21 cellular contexts compared by ENCODE assay signal in genomic region chr22:17429516-17429915, GRCh38.
"Had no signal": no experiment of that assay in that cellular context is flagged by ENCODE, and none has a peak within 500 bp of the region (broad histone marks: within the 10 kb centered on the region; RNA-seq: fewer than 3 reads in every experiment).

No MANE protein-coding gene starts in this region.

- H3K27me3 ChIP-seq: adrenal gland, gastroesophageal sphincter, thyroid gland had no signal

- DNase-seq: activated CD4-positive, alpha-beta T cell treated with anti-CD3 and anti-CD28 coated beads for 36 hours; activated CD4-positive, alpha-beta T cell treated with anti-CD3 and anti-CD28 coated beads, Interleukin-2, amount 50 U/mL, for 48 hours; activated gamma-delta T cell treated with Interleukin-2 at 50 U/mL for 16 hours; activated T-cell treated with anti-CD3 and anti-CD28 coated beads for 4 hours; adrenal gland; effector CD8-positive, alpha-beta T cell; immature natural killer cell; kidney glomerular epithelial cell; left ventricle myocardium inferior; mammary epithelial cell; midbrain; occipital lobe; posterior cingulate gyrus; retina; stimulated activated CD4-positive, alpha-beta T cell treated with anti-CD3 and anti-CD28 coated beads, Interleukin-2, amount 100 ng/mL, for 24 hours; stimulated activated naive CD4-positive, alpha-beta T cell treated with Interleukin-2 at 50 U/mL for 16 hours; thyroid gland had no signal

- H3K9me3 Mint-ChIP-seq: activated naive CD4-positive, alpha-beta T cell treated with anti-CD3 and anti-CD28 coated beads, Interleukin-2, amount 50 U/mL, for 72 hours; activated T-helper 1 cell treated with anti-CD3 and anti-CD28 coated beads, Interleukin-12 subunit alpha, Interleukin-12 subunit beta, Interleukin-2, Interleukin-4 antibody, amounts not matched to agents 30 ng/mL and 10 ng/mL and 1 ng/mL, durations not matched to agents 14 hours and 24 hours and 36 hours; immature natural killer cell had no signal

- ATAC-seq: activated CD4-positive, alpha-beta T cell treated with anti-CD3 and anti-CD28 coated beads for 36 hours; activated naive CD4-positive, alpha-beta T cell treated with anti-CD3 and anti-CD28 coated beads, Interleukin-2, amount 50 U/mL, for 72 hours; esophagus mucosa; gastroesophageal sphincter had no signal

- H3K9me3 ChIP-seq: adrenal gland, gastroesophageal sphincter, left ventricle myocardium inferior, thyroid gland had no signal

- H3K4me3 Mint-ChIP-seq: activated CD4-positive, alpha-beta T cell treated with anti-CD3 and anti-CD28 coated beads for 36 hours; activated T-helper 1 cell treated with anti-CD3 and anti-CD28 coated beads, Interleukin-12 subunit alpha, Interleukin-12 subunit beta, Interleukin-2, Interleukin-4 antibody, amounts not matched to agents 30 ng/mL and 10 ng/mL and 1 ng/mL, durations not matched to agents 14 hours and 24 hours and 36 hours; immature natural killer cell had no signal

- H3K36me3 Mint-ChIP-seq: activated naive CD4-positive, alpha-beta T cell treated with anti-CD3 and anti-CD28 coated beads, Interleukin-2, amount 50 U/mL, for 72 hours; immature natural killer cell had no signal

- H3K27ac Mint-ChIP-seq: activated CD4-positive, alpha-beta T cell treated with anti-CD3 and anti-CD28 coated beads for 36 hours; activated naive CD4-positive, alpha-beta T cell treated with anti-CD3 and anti-CD28 coated beads, Interleukin-2, amount 50 U/mL, for 72 hours; activated T-helper 1 cell treated with anti-CD3 and anti-CD28 coated beads, Interleukin-12 subunit alpha, Interleukin-12 subunit beta, Interleukin-2, Interleukin-4 antibody, amounts not matched to agents 30 ng/mL and 10 ng/mL and 1 ng/mL, durations not matched to agents 14 hours and 24 hours and 36 hours; immature natural killer cell had no signal

- H3K27ac ChIP-seq: gastroesophageal sphincter, thyroid gland had no signal

- H3K4me1 Mint-ChIP-seq: activated CD4-positive, alpha-beta T cell treated with anti-CD3 and anti-CD28 coated beads for 36 hours; immature natural killer cell had no signal

- H3K36me3 ChIP-seq: adrenal gland, gastroesophageal sphincter, left ventricle myocardium inferior, thyroid gland had no signal

- H3K4me3 ChIP-seq: adrenal gland, gastroesophageal sphincter, left ventricle myocardium inferior, thyroid gland had no signal

- H3K4me1 ChIP-seq: adrenal gland, thyroid gland had no signal
